8 cellular contexts compared by ENCODE assay signal in the genomic region with DNA sequence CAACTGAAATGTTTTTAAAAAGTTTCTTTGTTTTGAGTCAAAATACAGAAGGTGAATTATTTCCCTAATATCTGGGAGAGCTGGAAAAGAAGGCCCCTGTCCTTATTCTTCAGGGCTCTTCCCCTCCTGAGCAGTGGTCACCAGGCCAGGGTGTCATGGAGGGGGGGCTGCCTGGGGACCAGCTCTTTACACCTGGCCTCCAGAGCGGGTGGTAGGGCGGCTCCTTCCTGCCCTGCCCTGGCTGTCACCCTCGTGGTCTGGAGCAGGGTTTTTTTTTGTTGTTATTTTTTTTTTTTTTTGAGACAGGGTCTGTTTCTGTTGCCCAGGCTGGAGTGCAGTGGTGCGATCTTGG. TPM values are rescaled to one million over a fixed set of nuclear protein-coding genes. Genes with fewer than 3 reads are reported as not detected.
DNase-seq lines count a peak whose midpoint lies in the region; ATAC-seq and TF ChIP-seq lines count a peak whose summit lies in the region.

No MANE protein-coding gene starts in this region.

- H3K27ac ChIP-seq in muscle layer of colon (ENCODE audit: low read depth, low read length) (peak overlapping the region; percentile 78), upper lobe of right lung (peak overlapping the region; percentile 87)

- H3K27ac Mint-ChIP-seq in activated naive CD4-positive, alpha-beta T cell treated with anti-CD3 and anti-CD28 coated beads for 36 hours: peak overlapping the region; percentile 94
- H3K27ac Mint-ChIP-seq in chondrocyte (ENCODE audit: unreplicated experiment): peak overlapping the region; percentile 98

- H3K4me3 ChIP-seq in muscle layer of colon (ENCODE audit: low read depth in 1 of 2, low read length in 2 of 2): peak overlapping the region in 1 of 2 donors; percentile 73
- peak overlapping the region; percentile 80 for H3K4me3 ChIP-seq in upper lobe of right lung

- intact Hi-C loops in activated naive CD4-positive, alpha-beta T cell treated with anti-CD3 and anti-CD28 coated beads for 36 hours (cut with micrococcal nuclease): loop anchor here (2.0 kb wide), 1 partner anchor 24 kb away; no protein-coding TSS in a partner anchor
- intact Hi-C loops in upper lobe of right lung (cut with DNase I): no loop called here

- H3K4me1 ChIP-seq in muscle layer of colon (ENCODE audit: insufficient read depth, low read length) (peaks cover 84% of the 10 kb centered on the region), upper lobe of right lung (peaks cover 79% of the 10 kb centered on the region)

- no peaks in the 10 kb centered on the region for H3K27me3 Mint-ChIP-seq in activated naive CD4-positive, alpha-beta T cell treated with anti-CD3 and anti-CD28 coated beads for 36 hours (ENCODE audit: low read depth)
- no peaks in the 10 kb centered on the region for H3K27me3 Mint-ChIP-seq in chondrocyte (ENCODE audit: low read depth)

- no peaks in the 10 kb centered on the region for H3K27me3 ChIP-seq in muscle layer of colon (ENCODE audit: control insufficient read depth in 1 of 2, insufficient read depth in 2 of 2, low read length in 2 of 2)
- no peaks in the 10 kb centered on the region for H3K27me3 ChIP-seq in upper lobe of right lung

- H3K9me3 ChIP-seq in muscle layer of colon (ENCODE audit: low read length) (no peaks in the 10 kb centered on the region), upper lobe of right lung (no peaks in the 10 kb centered on the region)

- H3K36me3 ChIP-seq in muscle layer of colon (ENCODE audit: insufficient read depth, low read length) (no peaks in the 10 kb centered on the region), upper lobe of right lung (no peaks in the 10 kb centered on the region)

- peaks cover 18% of the 10 kb centered on the region for H3K36me3 Mint-ChIP-seq in activated naive CD4-positive, alpha-beta T cell treated with anti-CD3 and anti-CD28 coated beads for 36 hours (ENCODE audit: low read depth)
- peaks cover 2% of the 10 kb centered on the region for H3K36me3 Mint-ChIP-seq in chondrocyte (ENCODE audit: low read depth)

- CTCF ChIA-PET in activated naive CD4-positive, alpha-beta T cell treated with anti-CD3 and anti-CD28 coated beads for 36 hours (lab: Charles Lee): interaction anchor here (1.0 to 2.2 kb wide), 3 partner anchors 37 to 146 kb away, joined by 4 to 8 read pairs (median 5); a partner anchor contains a TSS

- TF ChIP-seq CTCF in chondrocyte (IDR thresholded peaks at IDR 0.05): no peak
- TF ChIP-seq CTCF in upper lobe of right lung (IDR thresholded peaks at IDR 0.05): no peak

- peak overlapping the region; percentile 98 for H3K4me3 Mint-ChIP-seq in activated naive CD4-positive, alpha-beta T cell treated with anti-CD3 and anti-CD28 coated beads for 36 hours
- H3K4me3 Mint-ChIP-seq in chondrocyte (ENCODE audit: unreplicated experiment): peak overlapping the region; percentile 97

- H3K9ac ChIP-seq in muscle layer of colon (ENCODE audit: low read length): no peak overlapping the region

- ATAC-seq in upper lobe of right lung (no peak), GM21737 (IDR thresholded peaks at IDR 0.05; ENCODE audit: unreplicated experiment) (no peak)

- H3K4me1 Mint-ChIP-seq in activated naive CD4-positive, alpha-beta T cell treated with anti-CD3 and anti-CD28 coated beads for 36 hours (ENCODE audit: low read depth): peaks cover 66% of the 10 kb centered on the region
- H3K4me1 Mint-ChIP-seq in chondrocyte (ENCODE audit: low read depth): peaks cover 83% of the 10 kb centered on the region

- peak; percentile 37 for DNase-seq in activated naive CD4-positive, alpha-beta T cell treated with anti-CD3 and anti-CD28 coated beads for 36 hours
- DNase-seq in activated naive CD4-positive, alpha-beta T cell treated with anti-CD3 and anti-CD28 coated beads, Interleukin-2, amount 50 U/mL, for 16 hours: no peak
- DNase-seq in chondrocyte (ENCODE audit: low spot score) (no peak), upper lobe of right lung (peak; percentile 78), DMS79 treated with DMSO at 0.1 percent for 48 hours (lab: John Stamatoyannopoulos, UW) (no peak), HK-2 (ENCODE audit: unreplicated experiment) (no peak)

- no peaks in the 10 kb centered on the region for H3K9me3 Mint-ChIP-seq in activated naive CD4-positive, alpha-beta T cell treated with anti-CD3 and anti-CD28 coated beads for 36 hours
- no peaks in the 10 kb centered on the region for H3K9me3 Mint-ChIP-seq in chondrocyte (ENCODE audit: low read depth)

RNA-seq across cellular contexts. Expression of a gene that starts 6.6 kb away (rescaled TPM):
- total RNA-seq in activated naive CD4-positive, alpha-beta T cell treated with anti-CD3 and anti-CD28 coated beads for 36 hours: 10 to 100 TPM; 25.5 to 26.3 TPM
- 112 to 135 TPM (median 116 TPM) in 3 replicates for total RNA-seq in chondrocyte
- total RNA-seq in upper lobe of right lung: 89.6 TPM

RNA-seq across cellular contexts. Expression of a gene that starts 40.2 kb away (rescaled TPM):
- 10 to 100 TPM; 48.2 to 54.4 TPM for total RNA-seq in activated naive CD4-positive, alpha-beta T cell treated with anti-CD3 and anti-CD28 coated beads for 36 hours
- total RNA-seq in chondrocyte (48.4 to 76.1 TPM (median 69.2 TPM) in 3 replicates), upper lobe of right lung (55.3 TPM)

Comparison
In these comparisons a context has a peak if more than half of its experiments do, and no peak if none do; other contexts are left out.
1. DNase-seq: peak in activated naive CD4-positive, alpha-beta T cell treated with anti-CD3 and anti-CD28 coated beads for 36 hours (single experiment) and upper lobe of right lung (single experiment); none in activated naive CD4-positive, alpha-beta T cell treated with anti-CD3 and anti-CD28 coated beads, Interleukin-2, amount 50 U/mL, for 16 hours (single experiment), chondrocyte (single experiment), DMS79 treated with DMSO at 0.1 percent for 48 hours (single experiment) and HK-2 (single experiment).